In genomic region chr9:135228983-135229625, GRCh38 we compare ENCODE assay signal across 30 cellular contexts.
"Had no signal": no experiment of that assay in that cellular context is flagged by ENCODE, and none has a peak within 500 bp of the region (broad histone marks: within the 10 kb centered on the region; RNA-seq: fewer than 3 reads in every experiment).

No MANE protein-coding gene starts in this region.

- H3K27me3 ChIP-seq: ascending aorta, testis, uterus had no signal

- H3K27me3 Mint-ChIP-seq: activated CD4-positive, alpha-beta T cell treated with anti-CD3 and anti-CD28 coated beads, Interleukin-2, amount 10 ng/mL, durations not matched to agents 24 days and 14 days had no signal

- H3K4me3 ChIP-seq: adrenal gland, ascending aorta, smooth muscle cell, testis, uterus had no signal

- H3K4me1 Mint-ChIP-seq: activated CD4-positive, alpha-beta T cell treated with anti-CD3 and anti-CD28 coated beads, Interleukin-2, amount 10 ng/mL, durations not matched to agents 24 days and 14 days; activated naive CD8-positive, alpha-beta T cell treated with anti-CD3 and anti-CD28 coated beads for 36 hours; memory B cell; naive thymus-derived CD8-positive, alpha-beta T cell had no signal

- H3K27ac Mint-ChIP-seq: activated CD4-positive, alpha-beta memory T cell treated with anti-CD3 and anti-CD28 coated beads for 36 hours; activated CD4-positive, alpha-beta T cell treated with anti-CD3 and anti-CD28 coated beads, Interleukin-2, amount 10 ng/mL, durations not matched to agents 24 days and 14 days; activated naive CD4-positive, alpha-beta T cell treated with anti-CD3 and anti-CD28 coated beads for 36 hours; activated naive CD8-positive, alpha-beta T cell treated with anti-CD3 and anti-CD28 coated beads for 36 hours; activated T-helper 1 cell treated with anti-CD3 and anti-CD28 coated beads, Interleukin-12 subunit alpha, Interleukin-12 subunit beta, Interleukin-2, Interleukin-4 antibody, amounts not matched to agents 30 ng/mL and 10 ng/mL and 1 ng/mL, durations not matched to agents 14 hours and 24 hours and 36 hours; memory B cell; progenitor cell of endocrine pancreas; T-helper 1 cell treated with Interleukin-12 subunit alpha and Interleukin-12 subunit beta and Interleukin-4 antibody, amounts not matched to agents 30 μg/mL and 1 μg/mL, for 36 hours had no signal

- ATAC-seq: activated CD4-positive, CD25-positive, alpha-beta regulatory T cell treated with anti-CD3 and anti-CD28 coated beads, Interleukin-2, amount 50 U/mL, for 24 hours; esophagus mucosa; naive thymus-derived CD8-positive, alpha-beta T cell had no signal

- H3K4me1 ChIP-seq: adrenal gland, ascending aorta, testis, uterus had no signal

- H3K36me3 ChIP-seq: adrenal gland, ascending aorta, uterus, WERI-Rb-1 had no signal

- H3K27ac ChIP-seq: adrenal gland, ascending aorta, testis, uterus, WERI-Rb-1 had no signal

- H3K4me3 Mint-ChIP-seq: activated CD4-positive, alpha-beta memory T cell treated with anti-CD3 and anti-CD28 coated beads for 36 hours; activated CD4-positive, alpha-beta T cell treated with anti-CD3 and anti-CD28 coated beads, Interleukin-2, amount 10 ng/mL, durations not matched to agents 24 days and 14 days; activated naive CD4-positive, alpha-beta T cell treated with anti-CD3 and anti-CD28 coated beads for 36 hours; activated naive CD8-positive, alpha-beta T cell treated with anti-CD3 and anti-CD28 coated beads for 36 hours; activated T-helper 1 cell treated with anti-CD3 and anti-CD28 coated beads, Interleukin-12 subunit alpha, Interleukin-12 subunit beta, Interleukin-2, Interleukin-4 antibody, amounts not matched to agents 30 ng/mL and 10 ng/mL and 1 ng/mL, durations not matched to agents 14 hours and 24 hours and 36 hours; memory B cell; naive thymus-derived CD8-positive, alpha-beta T cell; T-helper 1 cell treated with Interleukin-12 subunit alpha and Interleukin-12 subunit beta and Interleukin-4 antibody, amounts not matched to agents 30 μg/mL and 1 μg/mL, for 36 hours had no signal

- H3K4me2 ChIP-seq: smooth muscle cell had no signal

- H3K36me3 Mint-ChIP-seq: activated CD4-positive, alpha-beta memory T cell treated with anti-CD3 and anti-CD28 coated beads for 36 hours; activated naive CD8-positive, alpha-beta T cell treated with anti-CD3 and anti-CD28 coated beads for 36 hours; brain; memory B cell had no signal

- DNase-seq: activated CD4-positive, alpha-beta memory T cell treated with anti-CD3 and anti-CD28 coated beads for 36 hours; activated CD4-positive, alpha-beta T cell treated with anti-CD3 and anti-CD28 coated beads, Interleukin-2, amount 10 ng/mL, durations not matched to agents 24 days and 14 days; activated CD8-positive, alpha-beta memory T cell treated with anti-CD3 and anti-CD28 coated beads, Interleukin-2, amount 50 U/mL, for 4 hours; activated effector memory CD4-positive, alpha-beta T cell treated with anti-CD3 and anti-CD28 coated beads, Interleukin-2, amount 50 U/mL, for 16 hours; activated naive CD4-positive, alpha-beta T cell treated with anti-CD3 and anti-CD28 coated beads for 36 hours; activated naive CD8-positive, alpha-beta T cell treated with anti-CD3 and anti-CD28 coated beads for 36 hours; activated T-cell treated with anti-CD3 and anti-CD28 coated beads, Interleukin-2, amount 50 U/mL, for 1 hour; adrenal gland; foreskin fibroblast; midbrain; retina; stimulated activated CD4-positive, alpha-beta T cell treated with anti-CD3 and anti-CD28 coated beads, Interleukin-15, amount 100 ng/mL, for 24 hours; stimulated activated CD4-positive, alpha-beta T cell treated with anti-CD3 and anti-CD28 coated beads, Interleukin-2, amount 100 ng/mL, for 24 hours; stimulated activated naive CD4-positive, alpha-beta T cell treated with Interleukin-2 at 50 U/mL for 16 hours; SW 1271; T-helper 9 cell; testis; trophoblast cell; uterus; WERI-Rb-1 had no signal

- H3K9me3 Mint-ChIP-seq: activated CD4-positive, alpha-beta T cell treated with anti-CD3 and anti-CD28 coated beads, Interleukin-2, amount 10 ng/mL, durations not matched to agents 24 days and 14 days; T-helper 1 cell treated with Interleukin-12 subunit alpha and Interleukin-12 subunit beta and Interleukin-4 antibody, amounts not matched to agents 30 μg/mL and 1 μg/mL, for 36 hours had no signal

- H3K9me3 ChIP-seq: adrenal gland, ascending aorta, testis, uterus had no signal
